Comparison of ENCODE assay signal across 9 cellular contexts in genomic region chr15:63190993-63191392, GRCh38. TPM values are rescaled to one million over a fixed set of nuclear protein-coding genes. Genes with fewer than 3 reads are reported as not detected.
DNase-seq lines count a peak whose midpoint lies in the region; ATAC-seq and TF ChIP-seq lines count a peak whose summit lies in the region.
"Had no signal": no experiment of that assay in that cellular context is flagged by ENCODE, and none has a peak within 500 bp of the region (broad histone marks: within the 10 kb centered on the region; RNA-seq: fewer than 3 reads in every experiment).

No MANE protein-coding gene starts in this region.

- no peaks in the 10 kb centered on the region for H3K27me3 Mint-ChIP-seq in activated CD4-positive, alpha-beta T cell treated with anti-CD3 and anti-CD28 coated beads for 36 hours
- H3K27me3 Mint-ChIP-seq in activated CD8-positive, alpha-beta T cell treated with anti-CD3 and anti-CD28 coated beads for 36 hours: no peaks in the 10 kb centered on the region
- peaks cover 7% of the 10 kb centered on the region for H3K27me3 Mint-ChIP-seq in glutamatergic neuron (ENCODE audit: unreplicated experiment)

- H3K36me3 Mint-ChIP-seq in activated CD4-positive, alpha-beta T cell treated with anti-CD3 and anti-CD28 coated beads for 36 hours (ENCODE audit: low read depth): peaks cover 38% of the 10 kb centered on the region
- peaks cover 49% of the 10 kb centered on the region for H3K36me3 Mint-ChIP-seq in activated CD8-positive, alpha-beta T cell treated with anti-CD3 and anti-CD28 coated beads for 36 hours (ENCODE audit: low read depth)
- H3K36me3 Mint-ChIP-seq in glutamatergic neuron (ENCODE audit: unreplicated experiment): no peaks in the 10 kb centered on the region

- CTCF ChIA-PET in activated CD4-positive, alpha-beta T cell treated with anti-CD3 and anti-CD28 coated beads for 36 hours (lab: Charles Lee): interaction anchor here (1.0 to 3.4 kb wide), 10 partner anchors 12 to 305 kb away, joined by 3 to 18 read pairs (median 4); partner anchors contain the start of gene RPS27L
- CTCF ChIA-PET in activated CD8-positive, alpha-beta T cell treated with anti-CD3 and anti-CD28 coated beads for 36 hours (lab: Charles Lee): interaction anchor here (0.7 to 2.4 kb wide), 10 partner anchors 10 to 143 kb away, joined by 3 to 9 read pairs (median 4); no protein-coding TSS in a partner anchor

- no peak for ATAC-seq in activated CD4-positive, alpha-beta T cell treated with anti-CD3 and anti-CD28 coated beads for 36 hours
- ATAC-seq in activated CD8-positive, alpha-beta T cell treated with anti-CD3 and anti-CD28 coated beads for 36 hours: no peak
- ATAC-seq in HG03135 (IDR thresholded peaks at IDR 0.05; ENCODE audit: unreplicated experiment) (no peak), GM18858 (IDR thresholded peaks at IDR 0.05; ENCODE audit: unreplicated experiment) (no peak)

- intact Hi-C loops in activated CD4-positive, alpha-beta T cell treated with anti-CD3 and anti-CD28 coated beads for 36 hours (cut with DNase I, micrococcal nuclease): loop anchor here (5.0 kb wide), 5 partner anchors 41 to 1701 kb away; partner anchors contain the start of genes LACTB (in 1 of the 2) and PPIB (in 1 of the 2)
- intact Hi-C loops in activated CD8-positive, alpha-beta T cell treated with anti-CD3 and anti-CD28 coated beads for 36 hours (cut with micrococcal nuclease): loop anchor here (5.0 kb wide), 3 partner anchors 34 to 86 kb away; partner anchors contain the start of genes APH1B and RPS27L
- intact Hi-C loops in stomach (cut with DNase I; ENCODE audit: low total_unique reads): no loop called here

- H3K4me1 ChIP-seq in stomach: peaks cover 26 to 64% (median 52%) of the 10 kb centered on the region in 4 donors

- H3K4me3 ChIP-seq in stomach (peak overlapping the region in 3 of 4 donors; percentile 66 to 85 (median 82)), H7 (ENCODE audit: insufficient read depth, low read depth, low read length) (no peak overlapping the region)

- H3K9me3 Mint-ChIP-seq in activated CD4-positive, alpha-beta T cell treated with anti-CD3 and anti-CD28 coated beads for 36 hours (ENCODE audit: low read depth): no peaks in the 10 kb centered on the region
- H3K9me3 Mint-ChIP-seq in activated CD8-positive, alpha-beta T cell treated with anti-CD3 and anti-CD28 coated beads for 36 hours: no peaks in the 10 kb centered on the region
- no peaks in the 10 kb centered on the region for H3K9me3 Mint-ChIP-seq in glutamatergic neuron (ENCODE audit: unreplicated experiment)

- H3K27ac ChIP-seq in stomach: peak overlapping the region in 3 of 5 donors; percentile 89 to 92 (median 90)

- WGBS in stomach, 5 donors: 55 to 72% (median 68%) methylated on average over 2 of the region's 2 CpGs

- no peaks in the 10 kb centered on the region for H3K9me3 ChIP-seq in stomach

- DNase-seq in activated CD4-positive, alpha-beta T cell treated with anti-CD3 and anti-CD28 coated beads for 36 hours: no peak
- no peak for DNase-seq in activated CD4-positive, alpha-beta T cell treated with anti-CD3 and anti-CD28 coated beads for 4 hours
- no peak for DNase-seq in activated CD8-positive, alpha-beta T cell treated with anti-CD3 and anti-CD28 coated beads for 36 hours
- DNase-seq in glutamatergic neuron (no peak), stomach (no peak), H7 (no peak)
- DNase-seq: foreskin melanocyte had no signal

- H3K36me3 ChIP-seq in stomach: no peaks in the 10 kb centered on the region
- no peaks in the 10 kb centered on the region for H3K36me3 ChIP-seq in H7 (replicated peaks; ENCODE audit: control insufficient read depth, insufficient read depth, low read length)

- no peaks in the 10 kb centered on the region for H3K27me3 ChIP-seq in stomach
- H3K27me3 ChIP-seq in H7 (ENCODE audit: control insufficient read depth, insufficient read depth, low read length): no peaks in the 10 kb centered on the region

- POLR2A ChIA-PET in activated CD4-positive, alpha-beta T cell treated with anti-CD3 and anti-CD28 coated beads for 36 hours (lab: Charles Lee): interaction anchor here (0.7 to 0.9 kb wide), 2 partner anchors 12 to 48 kb away, joined by 3 to 5 read pairs; no protein-coding TSS in a partner anchor
- POLR2A ChIA-PET in activated CD8-positive, alpha-beta T cell treated with anti-CD3 and anti-CD28 coated beads for 36 hours (lab: Charles Lee): interaction anchor here (0.7 to 4.6 kb wide), 9 partner anchors 11 to 307 kb away, joined by 3 to 39 read pairs (median 14); partner anchors contain the start of gene RPS27L

- H3K4me3 Mint-ChIP-seq in activated CD4-positive, alpha-beta T cell treated with anti-CD3 and anti-CD28 coated beads for 36 hours: peak overlapping the region; percentile 99
- peak overlapping the region; percentile 89 for H3K4me3 Mint-ChIP-seq in activated CD8-positive, alpha-beta T cell treated with anti-CD3 and anti-CD28 coated beads for 36 hours
- peak overlapping the region; percentile 94 for H3K4me3 Mint-ChIP-seq in glutamatergic neuron (ENCODE audit: unreplicated experiment)

- H3K4me1 Mint-ChIP-seq in activated CD4-positive, alpha-beta T cell treated with anti-CD3 and anti-CD28 coated beads for 36 hours: peaks cover 55% of the 10 kb centered on the region
- H3K4me1 Mint-ChIP-seq in activated CD8-positive, alpha-beta T cell treated with anti-CD3 and anti-CD28 coated beads for 36 hours (ENCODE audit: low read depth): peaks cover 47% of the 10 kb centered on the region
- peaks cover 42% of the 10 kb centered on the region for H3K4me1 Mint-ChIP-seq in glutamatergic neuron (ENCODE audit: low read depth, unreplicated experiment)

- no peak for TF ChIP-seq POLR2A in stomach (IDR thresholded peaks at IDR 0.05)

- no peak for TF ChIP-seq EP300 in stomach (IDR thresholded peaks at IDR 0.05)

- no peak for TF ChIP-seq CTCF in activated CD8-positive, alpha-beta T cell treated with anti-CD3 and anti-CD28 coated beads for 36 hours (IDR thresholded peaks at IDR 0.05)
- no peak for TF ChIP-seq CTCF in glutamatergic neuron (IDR thresholded peaks at IDR 0.05; ENCODE audit: partially characterized antibody, unreplicated experiment)
- no peak for TF ChIP-seq CTCF in stomach (IDR thresholded peaks at IDR 0.05)

- H3K27ac Mint-ChIP-seq in activated CD4-positive, alpha-beta T cell treated with anti-CD3 and anti-CD28 coated beads for 36 hours: peak overlapping the region; percentile 96
- peak overlapping the region; percentile 93 for H3K27ac Mint-ChIP-seq in activated CD8-positive, alpha-beta T cell treated with anti-CD3 and anti-CD28 coated beads for 36 hours
- peak overlapping the region; percentile 75 for H3K27ac Mint-ChIP-seq in glutamatergic neuron (ENCODE audit: unreplicated experiment)

RNA-seq across cellular contexts. Expression of gene RAB8B, which starts 1.6 kb away (rescaled TPM):
- total RNA-seq in activated CD4-positive, alpha-beta T cell treated with anti-CD3 and anti-CD28 coated beads for 36 hours: 100 to 1,000 TPM; 147 to 260 TPM
- 100 to 1,000 TPM; 252 to 261 TPM for total RNA-seq in activated CD8-positive, alpha-beta T cell treated with anti-CD3 and anti-CD28 coated beads for 36 hours
- total RNA-seq in glutamatergic neuron (ENCODE audit: unreplicated experiment) (70.4 TPM), stomach (100 to 1,000 TPM in 1 of 5 donors, 10 to 100 TPM in 3, 1 to 10 TPM in 1; 2.0 to 103 (median 23.2) TPM)
- 10 to 100 TPM in 2 of 3 donors, 1 to 10 TPM in 1; 4.5 to 13.6 (median 13.4) TPM for polyA plus RNA-seq in stomach
- 27.2 and 31.2 TPM in 2 replicates for total RNA-seq in H7 (2014; rRNA removed; shearing (Covaris generic))

RNA-seq across cellular contexts. Expression of gene RPS27L, which starts 33.7 kb away (rescaled TPM):
- 100 to 1,000 TPM; 117 to 143 TPM for total RNA-seq in activated CD4-positive, alpha-beta T cell treated with anti-CD3 and anti-CD28 coated beads for 36 hours
- total RNA-seq in activated CD8-positive, alpha-beta T cell treated with anti-CD3 and anti-CD28 coated beads for 36 hours: 100 to 1,000 TPM; 150 to 158 TPM
- 128 TPM for total RNA-seq in glutamatergic neuron (ENCODE audit: unreplicated experiment)
- 10 to 100 TPM in 4 of 5 donors, 1 to 10 TPM in 1; 8.4 to 69.8 (median 33.0) TPM for total RNA-seq in stomach
- polyA plus RNA-seq in stomach: 100 to 1,000 TPM; 211 to 432 (median 244) TPM
- total RNA-seq in H7 (2014; rRNA removed; shearing (Covaris generic)): 26.9 and 29.0 TPM in 2 replicates
